ENCODE assay signal across 26 cellular contexts in genomic region chr4:168884251-168885124, GRCh38.
A peak's percentile ranks its signal among the peaks of the same experiment; 100 is the strongest.
DNase-seq lines count a peak whose midpoint lies in the region; ATAC-seq, FAIRE-seq and TF ChIP-seq lines count a peak whose summit lies in the region.
"Had no signal": no experiment of that assay in that cellular context is flagged by ENCODE, and none has a peak within 500 bp of the region (broad histone marks: within the 10 kb centered on the region; RNA-seq: fewer than 3 reads in every experiment).

No MANE protein-coding gene starts in this region.

- H3K27me3 ChIP-seq in ACC112 (ENCODE audit: insufficient read depth, low read length) (no peaks in the 10 kb centered on the region), small intestine (ENCODE audit: control insufficient read depth in 2 of 2, insufficient read depth in 2 of 2, low read length in 2 of 2) (no peaks in the 10 kb centered on the region)
- H3K27me3 ChIP-seq: cardiac muscle cell, neural progenitor cell, right lobe of liver had no signal

- WGBS in small intestine, 3 donors = 76 to 89% (median 84%) methylated on average over 8 of the region's 8 CpGs

- DNase-seq in NCI-H510A treated with DMSO at 0.1 percent for 48 hours (lab: John Stamatoyannopoulos, UW) (peak; percentile 36), immature natural killer cell (peak in 1 of 3 donors; percentile 10), osteocyte (ENCODE audit: extremely low spot score, unreplicated experiment) (no peak), foreskin fibroblast (no peak), Ammon's horn (ENCODE audit: low spot score) (no peak), small intestine (no peak)
- DNase-seq: activated CD4-positive, alpha-beta T cell treated with anti-CD3 and anti-CD28 coated beads for 1 hour; activated CD8-positive, alpha-beta T cell treated with anti-CD3 and anti-CD28 coated beads for 36 hours; dermis blood vessel endothelial cell; DMS153; islet precursor cell; NCI-H1417 treated with DMSO at 0.1 percent for 48 hours; NCI-H2107; NCI-H446; right lobe of liver; RPMI8226; stimulated activated CD4-positive, alpha-beta T cell treated with anti-CD3 and anti-CD28 coated beads, Interleukin-15, amount 100 ng/mL, for 24 hours; stimulated activated naive CD4-positive, alpha-beta T cell treated with Interleukin-2 at 50 U/mL for 16 hours; T-helper 1 cell had no signal

- H3K4me3 Mint-ChIP-seq in immature natural killer cell (peak overlapping the region in 3 of 5 donors; percentile 2 to 3 (median 3)), osteocyte (ENCODE audit: unreplicated experiment) (no peak overlapping the region)
- H3K4me3 Mint-ChIP-seq: activated CD8-positive, alpha-beta T cell treated with anti-CD3 and anti-CD28 coated beads for 36 hours; neural progenitor cell had no signal

- H3K27ac Mint-ChIP-seq in immature natural killer cell (peak overlapping the region in 5 of 6 donors; percentile 31 to 68 (median 46)), osteocyte (ENCODE audit: unreplicated experiment) (peak overlapping the region; percentile 81)
- H3K27ac Mint-ChIP-seq: activated CD8-positive, alpha-beta T cell treated with anti-CD3 and anti-CD28 coated beads for 36 hours; activated naive CD4-positive, alpha-beta T cell treated with anti-CD3 and anti-CD28 coated beads, Interleukin-2, amount 50 U/mL, for 72 hours; neural progenitor cell had no signal

- H3K27me3 Mint-ChIP-seq in immature natural killer cell (ENCODE audit: low read depth in 3 of 3) (peaks cover 0 to 2% (median 1%) of the 10 kb centered on the region in 3 donors), osteocyte (ENCODE audit: unreplicated experiment) (no peaks in the 10 kb centered on the region)

- no peak for ATAC-seq in GM19467 (IDR thresholded peaks at IDR 0.05; ENCODE audit: unreplicated experiment)
- ATAC-seq: activated CD8-positive, alpha-beta T cell treated with anti-CD3 and anti-CD28 coated beads for 36 hours had no signal

- H3K36me3 ChIP-seq in ACC112 (ENCODE audit: insufficient read depth, low read length) = peaks cover 18% of the 10 kb centered on the region
- peaks cover 0 to 2% of the 10 kb centered on the region in 2 donors for H3K36me3 ChIP-seq in small intestine (ENCODE audit: control insufficient read depth in 2 of 2, insufficient read depth in 2 of 2, low read length in 2 of 2)
- H3K36me3 ChIP-seq: right lobe of liver had no signal

- FAIRE-seq in small intestine (lab: Jason Lieb, UNC) = no peak
- FAIRE-seq: A204.1, G401.6 had no signal

- H3K36me3 Mint-ChIP-seq in immature natural killer cell (peaks cover 0 to 7% (median 3%) of the 10 kb centered on the region in 3 donors), osteocyte (ENCODE audit: unreplicated experiment) (peaks cover 41% of the 10 kb centered on the region)

- H3K79me2 ChIP-seq in ACC112 (ENCODE audit: control insufficient read depth, insufficient read depth, low read length, unreplicated experiment) = peaks cover 65% of the 10 kb centered on the region

- peak overlapping the region; percentile 85 for H3K27ac ChIP-seq in ACC112 (ENCODE audit: low read depth, low read length)
- peak overlapping the region in 1 of 2 donors; percentile 40 for H3K27ac ChIP-seq in small intestine (ENCODE audit: low read depth in 1 of 2, low read length in 1 of 2)
- H3K27ac ChIP-seq: cardiac muscle cell, neural progenitor cell had no signal

- H2AFZ ChIP-seq in ACC112 (ENCODE audit: low read length, unreplicated experiment) = no peak overlapping the region
- H2AFZ ChIP-seq: neural progenitor cell had no signal

- H3K4me3 ChIP-seq in ACC112 (ENCODE audit: low read depth, low read length) (no peak overlapping the region), foreskin fibroblast (ENCODE audit: low read depth in 1 of 2, low read length in 2 of 2) (no peak overlapping the region), small intestine (ENCODE audit: low read depth in 1 of 2, low read length in 2 of 2) (no peak overlapping the region)
- H3K4me3 ChIP-seq: cardiac muscle cell, neural progenitor cell, right lobe of liver had no signal

- H3K9me3 ChIP-seq in small intestine (ENCODE audit: control insufficient read depth, low read depth) = no peaks in the 10 kb centered on the region
- H3K9me3 ChIP-seq: right lobe of liver had no signal

- no peak for TF ChIP-seq CTCF in osteocyte (IDR thresholded peaks at IDR 0.05)
- no peak for TF ChIP-seq CTCF in foreskin fibroblast (IDR thresholded peaks at IDR 0.05; ENCODE audit: low read depth, low read length)

- H3K4me1 Mint-ChIP-seq in immature natural killer cell (peaks cover 28 to 53% of the 10 kb centered on the region in 2 donors), osteocyte (ENCODE audit: unreplicated experiment) (peaks cover 75% of the 10 kb centered on the region)
- H3K4me1 Mint-ChIP-seq: neural progenitor cell had no signal

- no peaks in the 10 kb centered on the region for H3K9me3 Mint-ChIP-seq in immature natural killer cell
- no peaks in the 10 kb centered on the region for H3K9me3 Mint-ChIP-seq in osteocyte (ENCODE audit: unreplicated experiment)
- H3K9me3 Mint-ChIP-seq: activated CD8-positive, alpha-beta T cell treated with anti-CD3 and anti-CD28 coated beads for 36 hours; activated naive CD4-positive, alpha-beta T cell treated with anti-CD3 and anti-CD28 coated beads, Interleukin-2, amount 50 U/mL, for 72 hours; neural progenitor cell had no signal

- peaks cover 80% of the 10 kb centered on the region for H3K4me1 ChIP-seq in ACC112 (ENCODE audit: control insufficient read depth, insufficient read depth, low read length, unreplicated experiment)
- peaks cover 3% of the 10 kb centered on the region in 2 donors for H3K4me1 ChIP-seq in small intestine (ENCODE audit: control insufficient read depth in 2 of 2, insufficient read depth in 1 of 2, low read depth in 1 of 2, low read length in 1 of 2)
- H3K4me1 ChIP-seq: neural progenitor cell had no signal
